Comparison of ENCODE assay signal across 24 cellular contexts in genomic region chr3:125481786-125482185, GRCh38.
"Had no signal": no experiment of that assay in that cellular context is flagged by ENCODE, and none has a peak within 500 bp of the region (broad histone marks: within the 10 kb centered on the region; RNA-seq: fewer than 3 reads in every experiment).

No MANE protein-coding gene starts in this region.

- H3K4me3 ChIP-seq: breast epithelium had no signal

- DNase-seq: activated B cell treated with CpG ODN at 0.5 μM for 24 hours; activated CD4-positive, alpha-beta memory T cell treated with anti-CD3 and anti-CD28 coated beads, Interleukin-2, amount 10 ng/mL, durations not matched to agents 7 days and 5 days; activated CD4-positive, alpha-beta T cell treated with anti-CD3 and anti-CD28 coated beads for 1 hour; activated CD4-positive, alpha-beta T cell treated with anti-CD3 and anti-CD28 coated beads, Interleukin-2, amount 10 ng/mL, durations not matched to agents 7 days and 5 days; activated gamma-delta T cell treated with Interleukin-2 at 50 U/mL for 16 hours; activated naive CD4-positive, alpha-beta T cell treated with anti-CD3 and anti-CD28 coated beads, Interleukin-2, amount 10 ng/mL, durations not matched to agents 7 days and 5 days; activated naive CD8-positive, alpha-beta T cell treated with anti-CD3 and anti-CD28 coated beads for 36 hours; activated T-cell treated with anti-CD3 and anti-CD28 coated beads for 4 hours; activated T-cell treated with anti-CD3 and anti-CD28 coated beads, Interleukin-2, amount 50 U/mL, for 48 hours; anterior cingulate cortex; caudate nucleus; Karpas-422; MM.1S; NCI-H1105; NCI-H1436; NCI-H1694 treated with DMSO at 0.1 percent for 48 hours; NCI-H2029 treated with DMSO at 0.1 percent for 48 hours; NCI-H510A treated with DMSO at 0.1 percent for 48 hours; NCI-H69; PC-3; SHP77 treated with DMSO at 0.1 percent for 48 hours; T-helper 17 cell; T-helper 9 cell had no signal

- H3K36me3 ChIP-seq: breast epithelium had no signal

- H3K27ac ChIP-seq: breast epithelium had no signal

- H3K27me3 ChIP-seq: breast epithelium had no signal

- H3K4me1 ChIP-seq: breast epithelium had no signal

- H3K9me3 ChIP-seq: breast epithelium had no signal
